1 cellular context compared by ENCODE assay signal in genomic region chr5:61596265-61596664, GRCh38.
TF ChIP-seq lines count a peak whose summit lies in the region.

No MANE protein-coding gene starts in this region.

TF ChIP-seq in liver, 16 proteins besides CTCF, POLR2A, EP300 and RAD21 (continued from another document):
- TF ChIP-seq GABPA (IDR thresholded peaks at IDR 0.05 in 1 of 2, conservative IDR thresholded peaks at IDR 0.05 in 1 of 2), result no peak
